In the genomic region with DNA sequence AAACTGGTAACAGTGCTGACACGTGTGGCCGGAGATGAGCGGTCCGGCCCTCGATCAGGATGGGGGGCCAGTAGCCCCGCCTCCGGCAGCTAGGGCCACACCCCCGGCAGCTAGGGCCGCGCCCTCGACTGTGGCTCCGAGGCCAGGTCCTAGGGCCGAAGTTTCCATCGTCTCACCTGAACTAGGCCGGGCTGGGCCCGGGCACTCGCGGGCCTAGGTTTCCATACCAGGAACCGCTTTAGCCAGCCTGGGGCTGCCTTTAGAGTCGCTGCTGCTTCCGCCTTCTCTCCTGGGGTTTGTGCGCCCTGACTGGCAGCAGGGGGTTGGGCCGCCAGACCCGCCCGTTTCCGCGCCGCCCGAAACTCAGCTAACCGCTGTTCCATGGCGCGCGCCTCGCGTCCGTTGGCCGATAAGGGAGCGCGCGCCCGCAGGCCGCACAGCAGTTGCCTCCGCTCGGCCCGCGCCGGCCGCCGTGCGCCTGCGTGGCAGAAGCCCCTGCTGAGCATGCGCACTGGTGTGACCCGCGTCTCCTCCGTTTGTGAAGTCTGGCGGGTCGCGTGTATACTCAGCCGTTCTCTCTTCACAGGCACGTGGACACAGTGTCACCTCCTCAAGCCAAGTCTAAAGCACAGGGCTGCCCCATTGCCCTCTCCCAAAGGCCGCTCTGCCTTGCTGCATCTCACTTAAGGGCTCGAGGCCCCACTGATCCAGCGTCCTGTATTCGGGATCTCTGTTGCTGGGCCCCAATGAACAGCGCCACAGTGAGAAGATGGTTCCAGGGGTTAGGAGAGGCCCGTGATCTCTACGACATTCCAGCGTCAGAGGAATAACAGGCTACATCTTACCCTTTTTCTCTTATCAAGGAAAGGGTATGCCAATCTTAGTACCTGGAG, we compare ENCODE assay signal across 1 cellular context.
TF ChIP-seq lines count a peak whose summit lies in the region.

A gene with protein sequence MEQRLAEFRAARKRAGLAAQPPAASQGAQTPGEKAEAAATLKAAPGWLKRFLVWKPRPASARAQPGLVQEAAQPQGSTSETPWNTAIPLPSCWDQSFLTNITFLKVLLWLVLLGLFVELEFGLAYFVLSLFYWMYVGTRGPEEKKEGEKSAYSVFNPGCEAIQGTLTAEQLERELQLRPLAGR (minus strand): TSS at position 480 of the 893 bp plus-strand sequence. CDS start 97 bp downstream, at position 383.

TF ChIP-seq in HepG2, 621 proteins besides CTCF, POLR2A, EP300 and RAD21 (continues in another document):
- 0 out of 2 replicates have a peak, but pooled peaks have one; percentile 42 for TF ChIP-seq RERE (CRISPR knock-in tag; IDR thresholded peaks at IDR 0.05; ENCODE audit: low read depth)
- TF ChIP-seq, protein P1, sequence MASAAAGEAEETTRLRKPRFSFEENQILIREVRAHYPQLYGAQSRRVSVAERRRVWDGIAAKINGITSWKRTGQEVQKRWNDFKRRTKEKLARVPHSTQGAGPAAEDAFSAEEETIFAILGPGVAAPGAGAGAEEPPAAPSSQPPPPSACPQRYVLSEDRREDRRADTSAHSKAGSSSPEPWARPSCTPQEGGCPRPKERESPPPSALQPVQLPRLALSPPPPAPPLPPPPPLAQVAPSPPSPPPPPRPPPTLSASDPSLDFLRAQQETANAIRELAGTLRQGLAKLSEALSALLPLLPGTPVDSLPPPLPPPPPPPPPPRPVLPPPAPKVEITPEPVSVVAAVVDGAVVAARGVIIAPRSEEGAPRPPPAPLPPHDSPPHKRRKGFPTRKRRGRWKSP (CRISPR knock-in tag; IDR thresholded peaks at IDR 0.05), result peak; percentile 94
- TF ChIP-seq MTF2 (CRISPR knock-in tag; IDR thresholded peaks at IDR 0.05; ENCODE audit: borderline replicate concordance), result peak; percentile 96; the same call in 1 of the 2 replicates
- TF ChIP-seq MXI1 (IDR thresholded peaks at IDR 0.05; ENCODE audit: borderline replicate concordance, low read depth, low read length), result peak; percentile 77; the same call in 2 of the 3 replicates
- TF ChIP-seq, protein P2, sequence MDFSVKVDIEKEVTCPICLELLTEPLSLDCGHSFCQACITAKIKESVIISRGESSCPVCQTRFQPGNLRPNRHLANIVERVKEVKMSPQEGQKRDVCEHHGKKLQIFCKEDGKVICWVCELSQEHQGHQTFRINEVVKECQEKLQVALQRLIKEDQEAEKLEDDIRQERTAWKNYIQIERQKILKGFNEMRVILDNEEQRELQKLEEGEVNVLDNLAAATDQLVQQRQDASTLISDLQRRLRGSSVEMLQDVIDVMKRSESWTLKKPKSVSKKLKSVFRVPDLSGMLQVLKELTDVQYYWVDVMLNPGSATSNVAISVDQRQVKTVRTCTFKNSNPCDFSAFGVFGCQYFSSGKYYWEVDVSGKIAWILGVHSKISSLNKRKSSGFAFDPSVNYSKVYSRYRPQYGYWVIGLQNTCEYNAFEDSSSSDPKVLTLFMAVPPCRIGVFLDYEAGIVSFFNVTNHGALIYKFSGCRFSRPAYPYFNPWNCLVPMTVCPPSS (IDR thresholded peaks at IDR 0.05), result no peak
- peak; percentile 85; the same call in 1 of the 2 replicates for TF ChIP-seq ZNF737 (CRISPR knock-in tag; IDR thresholded peaks at IDR 0.05; ENCODE audit: borderline replicate concordance)
- TF ChIP-seq PRDM10 (CRISPR knock-in tag; IDR thresholded peaks at IDR 0.05; ENCODE audit: low read depth), result no peak; the same call in 1 of the 2 replicates
- peak; percentile 86 for TF ChIP-seq HNF1B (CRISPR knock-in tag; IDR thresholded peaks at IDR 0.05)
- no peak for TF ChIP-seq GABPA (IDR thresholded peaks at IDR 0.05; ENCODE audit: low read depth, low read length)
- TF ChIP-seq GABPA (CRISPR knock-in tag; IDR thresholded peaks at IDR 0.05; ENCODE audit: low read depth), result no peak
- TF ChIP-seq TAF1 (CRISPR knock-in tag; IDR thresholded peaks at IDR 0.05), result peak; percentile 86
- TF ChIP-seq KMT2B (CRISPR knock-in tag; IDR thresholded peaks at IDR 0.05), result peak; percentile 82
- peak; percentile 82; the same call in 1 of the 2 replicates for TF ChIP-seq SP140L (CRISPR knock-in tag; IDR thresholded peaks at IDR 0.05; ENCODE audit: borderline replicate concordance)
- peak; percentile 98 for TF ChIP-seq ARID2 (CRISPR knock-in tag; IDR thresholded peaks at IDR 0.05; ENCODE audit: borderline replicate concordance)
- peak; percentile 47 for TF ChIP-seq MIXL1 (CRISPR knock-in tag; IDR thresholded peaks at IDR 0.05)
- no peak for TF ChIP-seq ZNF496 (CRISPR knock-in tag; IDR thresholded peaks at IDR 0.05; ENCODE audit: insufficient replicate concordance)
- TF ChIP-seq, protein P3, sequence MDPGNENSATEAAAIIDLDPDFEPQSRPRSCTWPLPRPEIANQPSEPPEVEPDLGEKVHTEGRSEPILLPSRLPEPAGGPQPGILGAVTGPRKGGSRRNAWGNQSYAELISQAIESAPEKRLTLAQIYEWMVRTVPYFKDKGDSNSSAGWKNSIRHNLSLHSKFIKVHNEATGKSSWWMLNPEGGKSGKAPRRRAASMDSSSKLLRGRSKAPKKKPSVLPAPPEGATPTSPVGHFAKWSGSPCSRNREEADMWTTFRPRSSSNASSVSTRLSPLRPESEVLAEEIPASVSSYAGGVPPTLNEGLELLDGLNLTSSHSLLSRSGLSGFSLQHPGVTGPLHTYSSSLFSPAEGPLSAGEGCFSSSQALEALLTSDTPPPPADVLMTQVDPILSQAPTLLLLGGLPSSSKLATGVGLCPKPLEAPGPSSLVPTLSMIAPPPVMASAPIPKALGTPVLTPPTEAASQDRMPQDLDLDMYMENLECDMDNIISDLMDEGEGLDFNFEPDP (CRISPR knock-in tag; conservative IDR thresholded peaks at IDR 0.05), result peak; percentile 98; the same call in 1 of the 2 replicates
- TF ChIP-seq, protein P4, sequence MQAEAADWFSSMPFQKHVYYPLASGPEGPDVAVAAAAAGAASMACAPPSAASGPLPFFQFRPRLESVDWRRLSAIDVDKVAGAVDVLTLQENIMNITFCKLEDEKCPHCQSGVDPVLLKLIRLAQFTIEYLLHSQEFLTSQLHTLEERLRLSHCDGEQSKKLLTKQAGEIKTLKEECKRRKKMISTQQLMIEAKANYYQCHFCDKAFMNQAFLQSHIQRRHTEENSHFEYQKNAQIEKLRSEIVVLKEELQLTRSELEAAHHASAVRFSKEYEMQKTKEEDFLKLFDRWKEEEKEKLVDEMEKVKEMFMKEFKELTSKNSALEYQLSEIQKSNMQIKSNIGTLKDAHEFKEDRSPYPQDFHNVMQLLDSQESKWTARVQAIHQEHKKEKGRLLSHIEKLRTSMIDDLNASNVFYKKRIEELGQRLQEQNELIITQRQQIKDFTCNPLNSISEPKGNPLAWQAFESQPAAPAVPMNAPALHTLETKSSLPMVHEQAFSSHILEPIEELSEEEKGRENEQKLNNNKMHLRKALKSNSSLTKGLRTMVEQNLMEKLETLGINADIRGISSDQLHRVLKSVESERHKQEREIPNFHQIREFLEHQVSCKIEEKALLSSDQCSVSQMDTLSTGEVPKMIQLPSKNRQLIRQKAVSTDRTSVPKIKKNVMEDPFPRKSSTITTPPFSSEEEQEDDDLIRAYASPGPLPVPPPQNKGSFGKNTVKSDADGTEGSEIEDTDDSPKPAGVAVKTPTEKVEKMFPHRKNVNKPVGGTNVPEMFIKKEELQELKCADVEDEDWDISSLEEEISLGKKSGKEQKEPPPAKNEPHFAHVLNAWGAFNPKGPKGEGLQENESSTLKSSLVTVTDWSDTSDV (CRISPR knock-in tag; IDR thresholded peaks at IDR 0.05), result peak; percentile 93; the same call in 1 of the 2 replicates
- peak; percentile 98; the same call in 1 of the 2 replicates for TF ChIP-seq ZNF879 (CRISPR knock-in tag; IDR thresholded peaks at IDR 0.05)
- TF ChIP-seq TFE3 (CRISPR knock-in tag; IDR thresholded peaks at IDR 0.05), result peak; percentile 65; the same call in 1 of the 2 replicates
- TF ChIP-seq ZIK1 (CRISPR knock-in tag; IDR thresholded peaks at IDR 0.05; ENCODE audit: borderline replicate concordance, low read depth), result peak; percentile 87; the same call in 1 of the 2 replicates
- TF ChIP-seq ZNF841 (CRISPR knock-in tag; IDR thresholded peaks at IDR 0.05; ENCODE audit: borderline replicate concordance), result no peak; the same call in 1 of the 2 replicates
- TF ChIP-seq SMAD3 (CRISPR knock-in tag; IDR thresholded peaks at IDR 0.05), result no peak
- TF ChIP-seq ZNF598 (CRISPR knock-in tag; IDR thresholded peaks at IDR 0.05; ENCODE audit: borderline replicate concordance), result peak; percentile 98
- TF ChIP-seq PLSCR1 (CRISPR knock-in tag; IDR thresholded peaks at IDR 0.05; ENCODE audit: borderline replicate concordance), result no peak
- peak; percentile 61; the same call in 1 of the 2 replicates for TF ChIP-seq NR2C2 (CRISPR knock-in tag; IDR thresholded peaks at IDR 0.05; ENCODE audit: borderline replicate concordance)
- TF ChIP-seq ZNF121 (CRISPR knock-in tag; IDR thresholded peaks at IDR 0.05), result 0 out of 2 replicates have a peak, but pooled peaks have one; percentile 25
